ENCODE assay signal across 1 cellular context in the genomic region with DNA sequence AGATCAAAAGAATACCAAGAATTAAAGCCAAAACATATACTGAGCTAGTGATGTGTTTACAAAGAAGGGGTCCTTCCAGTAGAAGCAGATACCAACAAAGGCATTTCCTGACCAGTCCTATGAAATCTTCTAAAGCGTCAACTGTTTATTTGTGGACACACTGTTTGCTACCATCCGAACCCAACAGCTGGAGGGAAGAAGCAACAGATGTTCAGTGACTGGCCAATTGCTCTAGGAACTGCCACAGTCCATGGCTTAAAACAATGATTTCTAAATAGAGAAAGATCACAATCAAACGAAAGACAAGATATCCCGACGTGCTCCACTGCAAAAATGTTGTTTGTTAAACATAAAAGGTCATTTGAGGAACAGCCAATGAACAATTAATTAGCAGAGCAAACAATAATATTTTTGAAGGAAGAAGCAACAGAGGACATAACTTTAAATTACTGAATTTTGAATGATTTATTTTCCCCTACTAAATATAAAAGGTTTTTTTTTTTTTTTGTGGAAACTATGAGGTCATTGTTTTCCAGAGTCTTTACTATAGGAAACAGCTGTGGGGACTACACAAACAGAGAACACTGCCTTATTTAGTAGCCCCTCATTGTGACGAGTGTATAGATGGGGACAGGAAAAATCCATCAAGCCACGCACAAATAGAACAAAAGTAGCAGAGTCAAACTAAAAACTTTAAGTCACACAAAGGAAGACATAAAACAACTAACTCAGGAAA.
TF ChIP-seq lines count a peak whose summit lies in the region.

No MANE protein-coding gene starts in this region.

TF ChIP-seq in HEK293, 187 proteins besides CTCF, POLR2A, EP300 and RAD21 (continued from another document):
- TF ChIP-seq, protein P1, sequence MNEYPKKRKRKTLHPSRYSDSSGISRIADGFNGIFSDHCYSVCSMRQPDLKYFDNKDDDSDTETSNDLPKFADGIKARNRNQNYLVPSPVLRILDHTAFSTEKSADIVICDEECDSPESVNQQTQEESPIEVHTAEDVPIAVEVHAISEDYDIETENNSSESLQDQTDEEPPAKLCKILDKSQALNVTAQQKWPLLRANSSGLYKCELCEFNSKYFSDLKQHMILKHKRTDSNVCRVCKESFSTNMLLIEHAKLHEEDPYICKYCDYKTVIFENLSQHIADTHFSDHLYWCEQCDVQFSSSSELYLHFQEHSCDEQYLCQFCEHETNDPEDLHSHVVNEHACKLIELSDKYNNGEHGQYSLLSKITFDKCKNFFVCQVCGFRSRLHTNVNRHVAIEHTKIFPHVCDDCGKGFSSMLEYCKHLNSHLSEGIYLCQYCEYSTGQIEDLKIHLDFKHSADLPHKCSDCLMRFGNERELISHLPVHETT (tag by site-specific recombination; IDR thresholded peaks at IDR 0.05) = peak; percentile 25; the same call in 1 of the 2 replicates
- TF ChIP-seq ZNF654 (tag by site-specific recombination; IDR thresholded peaks at IDR 0.05; ENCODE audit: low read depth) = no peak; the same call in 1 of the 2 replicates
- TF ChIP-seq ZNF707 (tag by site-specific recombination; IDR thresholded peaks at IDR 0.05) = no peak
- peak; percentile 24; the same call in 1 of the 2 replicates for TF ChIP-seq ZNF335 (tag by site-specific recombination; conservative IDR thresholded peaks at IDR 0.05)
- 0 out of 2 replicates have a peak, but pooled peaks have one; percentile 13 for TF ChIP-seq GLIS1 (tag by site-specific recombination; IDR thresholded peaks at IDR 0.05)
- 0 out of 2 replicates have a peak, but pooled peaks have one; percentile 35 for TF ChIP-seq KLF10 (tag by site-specific recombination; IDR thresholded peaks at IDR 0.05)
